In the genomic region with DNA sequence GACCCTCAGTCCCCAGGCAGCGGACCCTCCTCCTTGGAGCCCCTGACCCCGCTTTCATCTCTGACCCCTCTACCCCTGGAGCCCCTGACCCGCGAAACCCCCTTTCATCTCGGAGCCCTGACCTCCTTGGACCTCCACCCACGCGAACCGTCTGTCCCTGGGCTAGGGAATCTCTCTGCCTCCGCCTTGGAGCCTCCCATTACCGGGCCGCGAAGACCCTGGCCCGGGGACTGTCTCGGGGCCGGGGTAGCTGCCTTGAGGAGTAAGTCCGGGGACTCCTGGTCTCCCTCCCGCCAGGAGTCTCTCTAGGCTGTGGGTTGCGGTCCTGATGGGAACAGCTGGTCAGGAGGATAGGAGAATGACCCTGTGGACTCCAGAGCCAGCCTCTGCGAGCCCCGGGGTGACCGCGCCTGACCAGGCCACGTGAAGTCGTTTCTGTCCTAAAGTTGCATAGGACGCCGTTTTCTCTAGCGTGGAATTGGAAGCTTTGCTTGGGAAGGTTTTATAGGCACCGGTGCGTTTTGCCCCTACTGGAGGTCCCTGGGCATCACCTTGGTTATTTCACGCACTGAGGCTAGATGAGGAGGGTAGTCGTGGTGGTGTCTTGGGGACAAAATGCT, we compare ENCODE assay signal across 8 cellular contexts. TPM values are rescaled to one million over a fixed set of nuclear protein-coding genes. Genes with fewer than 3 reads are reported as not detected.
DNase-seq lines count a peak whose midpoint lies in the region; TF ChIP-seq lines count a peak whose summit lies in the region.

No MANE protein-coding gene starts in this region.

- peak overlapping the region; percentile 81 for H3K9ac ChIP-seq in mesenchymal stem cell (ENCODE audit: low read length)

- DNase-seq in CD8-positive, alpha-beta memory T cell, result no peak
- no peak for DNase-seq in Jurkat, Clone E6-1 (ENCODE audit: low read depth, low spot score)
- DNase-seq in brain microvascular endothelial cell (no peak), mesenchymal stem cell (no peak), vagina (ENCODE audit: extremely low spot score in 2 of 2) (no peak), GM13977 (ENCODE audit: low spot score) (no peak), SKM-1 (lab: John Stamatoyannopoulos, UW; ENCODE audit: unreplicated experiment) (no peak)
- DNase-seq in effector CD8-positive, alpha-beta T cell (lab: John Stamatoyannopoulos, UW), result no peak

- peaks cover 34% of the 10 kb centered on the region for H3K79me1 ChIP-seq in mesenchymal stem cell (replicated peaks; ENCODE audit: low read length, poor library complexity, severe bottlenecking)

- peak overlapping the region in 1 of 2 experiments; percentile 85 for H3K14ac ChIP-seq in mesenchymal stem cell (ENCODE audit: low read length in 2 of 2)

- H2BK120ac ChIP-seq in mesenchymal stem cell (ENCODE audit: low read depth, low read length), result peak overlapping the region; percentile 62

- H3K4me1 Mint-ChIP-seq in CD8-positive, alpha-beta memory T cell, result peaks cover 44 to 68% (median 48%) of the 10 kb centered on the region in 3 donors

- H2BK5ac ChIP-seq in mesenchymal stem cell (ENCODE audit: low read depth, low read length, poor library complexity, severe bottlenecking), result no peak overlapping the region

- no peaks in the 10 kb centered on the region for H3K36me3 ChIP-seq in CD8-positive, alpha-beta memory T cell (ENCODE audit: insufficient read depth, low read length)
- H3K36me3 ChIP-seq in brain microvascular endothelial cell (replicated peaks), result no peaks in the 10 kb centered on the region
- no peaks in the 10 kb centered on the region for H3K36me3 ChIP-seq in mesenchymal stem cell (ENCODE audit: control insufficient read depth in 1 of 2, insufficient read depth in 2 of 2, low read depth in 1 of 2, low read length in 2 of 2)
- H3K36me3 ChIP-seq in vagina, result no peaks in the 10 kb centered on the region

- no peaks in the 10 kb centered on the region for H3K9me3 Mint-ChIP-seq in CD8-positive, alpha-beta memory T cell

- peak overlapping the region in 1 of 2 experiments; percentile 85 for H3K23ac ChIP-seq in mesenchymal stem cell (ENCODE audit: low read length in 2 of 2)

- H3K4me3 ChIP-seq in CD8-positive, alpha-beta memory T cell (ENCODE audit: low read length), result peak overlapping the region; percentile 56
- peak overlapping the region; percentile 73 for H3K4me3 ChIP-seq in Jurkat, Clone E6-1 (ENCODE audit: low read length)
- H3K4me3 ChIP-seq in brain microvascular endothelial cell (ENCODE audit: low read depth, low read length) (peak overlapping the region; percentile 75), mesenchymal stem cell (ENCODE audit: insufficient read depth in 1 of 2, low read depth in 1 of 2, low read length in 2 of 2) (peak overlapping the region; percentile 78 to 83), vagina (peak overlapping the region; percentile 69 to 89)

- CTCF ChIA-PET in CD8-positive, alpha-beta memory T cell (lab: Charles Lee), result interaction anchor here (1.1 to 1.9 kb wide), 4 partner anchors 11 to 64 kb away, joined by 3 to 8 read pairs (median 4); no protein-coding TSS in a partner anchor

- POLR2A ChIA-PET in CD8-positive, alpha-beta memory T cell (lab: Charles Lee), result interaction anchor here (0.5 to 2.9 kb wide), 4 partner anchors 11 to 77 kb away, joined by 4 to 21 read pairs (median 5); no protein-coding TSS in a partner anchor

- intact Hi-C loops in vagina (cut with DNase I), result loop anchor here (10.0 kb wide), 1 partner anchor 84 kb away; no protein-coding TSS in a partner anchor

- H2BK15ac ChIP-seq in mesenchymal stem cell (ENCODE audit: low read depth, poor library complexity, severe bottlenecking), result peak overlapping the region; percentile 75

- H3K9me3 ChIP-seq in CD8-positive, alpha-beta memory T cell (ENCODE audit: low read length), result no peaks in the 10 kb centered on the region
- H3K9me3 ChIP-seq in mesenchymal stem cell (ENCODE audit: control insufficient read depth, low read length) (no peaks in the 10 kb centered on the region), vagina (no peaks in the 10 kb centered on the region)

- peak overlapping the region in 1 of 2 experiments; percentile 66 for H2BK12ac ChIP-seq in mesenchymal stem cell (ENCODE audit: low read length in 2 of 2)

- peaks cover 51% of the 10 kb centered on the region for H3K4me1 ChIP-seq in CD8-positive, alpha-beta memory T cell (ENCODE audit: insufficient read depth, low read length)
- H3K4me1 ChIP-seq in mesenchymal stem cell (ENCODE audit: control insufficient read depth, insufficient read depth, low read depth, low read length) (peaks cover 27% of the 10 kb centered on the region), vagina (peaks cover 43% of the 10 kb centered on the region)

- peak overlapping the region; percentile 97 for H3K4me2 ChIP-seq in mesenchymal stem cell (ENCODE audit: low read length, poor library complexity, severe bottlenecking)

- in situ Hi-C loops in brain microvascular endothelial cell (cut with HindIII; ENCODE audit: low pct_ligation_motif_present, low sequenced_read_pairs), result no loop called here
- in situ Hi-C loops in GM13977 (cut with MboI; ENCODE audit: low pct_unique_long_range_greater_than_20kb, low sequenced_read_pairs, unreplicated experiment), result no loop called here

- TF ChIP-seq POLR2A in vagina (IDR thresholded peaks at IDR 0.05), result no peak

- H3K27ac ChIP-seq in CD8-positive, alpha-beta memory T cell (ENCODE audit: low read depth, low read length), result peak overlapping the region; percentile 77
- H3K27ac ChIP-seq in brain microvascular endothelial cell (no peak overlapping the region), mesenchymal stem cell (ENCODE audit: low read length, poor library complexity, severe bottlenecking) (no peak overlapping the region), vagina (peak overlapping the region; percentile 40)

- peak overlapping the region; percentile 78 to 97 (median 90) for H3K27ac Mint-ChIP-seq in CD8-positive, alpha-beta memory T cell

- H2AFZ ChIP-seq in mesenchymal stem cell (ENCODE audit: low read depth, low read length), result no peak overlapping the region

- WGBS in mesenchymal stem cell, result 30% methylated on average over 31 of the region's 31 CpGs

- peak overlapping the region; percentile 52 for H4K8ac ChIP-seq in mesenchymal stem cell (ENCODE audit: low read length)

- H3K18ac ChIP-seq in mesenchymal stem cell (ENCODE audit: low read depth in 1 of 2, low read length in 2 of 2), result peak overlapping the region; percentile 85 to 89

- TF ChIP-seq CTCF in brain microvascular endothelial cell (IDR thresholded peaks at IDR 0.05; ENCODE audit: low read depth, low read length, missing control alignments) (peak; percentile 43), vagina (IDR thresholded peaks at IDR 0.05) (no peak), GM13977 (IDR thresholded peaks at IDR 0.05; ENCODE audit: extremely low read depth, insufficient read depth, missing control alignments) (no peak)

- peak overlapping the region; percentile 1 to 53 for H3K4ac ChIP-seq in mesenchymal stem cell (ENCODE audit: low read depth in 1 of 2, low read length in 2 of 2)

- H3K27me3 Mint-ChIP-seq in CD8-positive, alpha-beta memory T cell, result no peaks in the 10 kb centered on the region

- H3K4me3 Mint-ChIP-seq in CD8-positive, alpha-beta memory T cell, result peak overlapping the region; percentile 86 to 96 (median 90)

- H3K36me3 Mint-ChIP-seq in CD8-positive, alpha-beta memory T cell, result peaks cover 0 to 4% (median 0%) of the 10 kb centered on the region in 3 donors

- no peaks in the 10 kb centered on the region for H3K27me3 ChIP-seq in CD8-positive, alpha-beta memory T cell (ENCODE audit: insufficient read depth, low read length, poor library complexity, severe bottlenecking)
- H3K27me3 ChIP-seq in brain microvascular endothelial cell (replicated peaks) (no peaks in the 10 kb centered on the region), mesenchymal stem cell (ENCODE audit: control insufficient read depth in 1 of 2, insufficient read depth in 1 of 2, low read length in 2 of 2) (peaks cover 4 to 22% of the 10 kb centered on the region in 2 experiments), vagina (no peaks in the 10 kb centered on the region)

- no peak overlapping the region for H4K91ac ChIP-seq in mesenchymal stem cell (ENCODE audit: low read length)

- no peak overlapping the region for H2AK5ac ChIP-seq in mesenchymal stem cell (ENCODE audit: low read length, severe bottlenecking)

RNA-seq across cellular contexts. Expression of a gene that starts 0.8 kb away (rescaled TPM):
- total RNA-seq in CD8-positive, alpha-beta memory T cell, result 10 to 100 TPM; 38.0 to 43.7 TPM
- 48.5 TPM for polyA plus RNA-seq in CD8-positive, alpha-beta memory T cell
- 59.6 TPM for polyA plus RNA-seq in Jurkat, Clone E6-1 (2012; ENCODE audit: insufficient read depth, insufficient read length)
- polyA plus RNA-seq in mesenchymal stem cell (2013, experiment 1 of 2), result 25.0 TPM
- polyA plus RNA-seq in mesenchymal stem cell (2013, experiment 2 of 2), result 24.9 TPM
- total RNA-seq in vagina, result 35.4 TPM

Comparison
In these comparisons a context has a peak if more than half of its experiments do, and no peak if none do; other contexts are left out.
1. H3K27ac ChIP-seq: peak in CD8-positive, alpha-beta memory T cell (single experiment) and vagina (single experiment); none in brain microvascular endothelial cell (single experiment) and mesenchymal stem cell (single experiment).
2. Peak in every context shown above with its lines, with median percentiles within 50 percentile points of each other: H3K4me3 ChIP-seq.